ENCODE assay signal across 11 cellular contexts in the genomic region with DNA sequence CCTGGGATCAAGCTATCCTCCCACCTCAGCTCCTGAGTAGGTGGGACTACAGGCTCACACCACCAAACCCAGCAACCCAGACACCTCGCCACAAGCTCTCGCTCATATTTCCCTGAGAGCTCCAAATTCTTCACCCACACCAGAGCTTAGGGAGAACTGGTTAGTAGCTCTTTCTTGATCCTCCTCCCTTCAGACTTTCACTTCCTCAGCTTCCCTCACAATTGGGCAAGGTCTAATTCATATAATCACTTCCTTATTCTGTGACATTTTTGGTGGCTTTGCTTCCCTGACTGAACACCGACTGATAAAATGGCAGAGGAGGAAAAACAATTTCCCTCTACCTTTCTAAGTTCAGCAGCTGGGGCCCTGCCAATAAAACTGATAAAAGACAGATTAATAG.
DNase-seq lines count a peak whose midpoint lies in the region; ATAC-seq lines count a peak whose summit lies in the region.
"Had no signal": no experiment of that assay in that cellular context is flagged by ENCODE, and none has a peak within 500 bp of the region (broad histone marks: within the 10 kb centered on the region; RNA-seq: fewer than 3 reads in every experiment).

No MANE protein-coding gene starts in this region.

- peak; percentile 97 for DNase-seq in MV-4-11 (lab: John Stamatoyannopoulos, UW)
- DNase-seq in putamen (ENCODE audit: low spot score): peak; percentile 19
- no peak for DNase-seq in activated gamma-delta T cell treated with Interleukin-2 at 50 U/mL for 16 hours
- DNase-seq in activated T-cell treated with anti-CD3 and anti-CD28 coated beads for 4 hours: no peak
- no peak for DNase-seq in COLO829 (ENCODE audit: low spot score)
- no peak for DNase-seq in retina
- DNase-seq: erythroblast; NCI-H510A; stimulated activated naive CD8-positive, alpha-beta T cell treated with anti-CD3 and anti-CD28 coated beads, Interleukin-15, amount 100 ng/mL, for 72 hours had no signal

- ATAC-seq in GM19043 (IDR thresholded peaks at IDR 0.05; ENCODE audit: low read depth, unreplicated experiment) (peak; percentile 90), HG02763 (IDR thresholded peaks at IDR 0.05; ENCODE audit: unreplicated experiment) (peak; percentile 82)
- ATAC-seq: stimulated activated naive CD8-positive, alpha-beta T cell treated with anti-CD3 and anti-CD28 coated beads, Interleukin-15, amount 100 ng/mL, for 72 hours had no signal

Comparison
In these comparisons a context has a peak if more than half of its experiments do, and no peak if none do; other contexts are left out.
1. DNase-seq: peak in MV-4-11 (single experiment) and putamen (single experiment); none in activated gamma-delta T cell treated with Interleukin-2 at 50 U/mL for 16 hours (single experiment), activated T-cell treated with anti-CD3 and anti-CD28 coated beads for 4 hours (single experiment), COLO829 (single experiment) and retina (single experiment).